ENCODE assay signal across 14 cellular contexts in the genomic region with DNA sequence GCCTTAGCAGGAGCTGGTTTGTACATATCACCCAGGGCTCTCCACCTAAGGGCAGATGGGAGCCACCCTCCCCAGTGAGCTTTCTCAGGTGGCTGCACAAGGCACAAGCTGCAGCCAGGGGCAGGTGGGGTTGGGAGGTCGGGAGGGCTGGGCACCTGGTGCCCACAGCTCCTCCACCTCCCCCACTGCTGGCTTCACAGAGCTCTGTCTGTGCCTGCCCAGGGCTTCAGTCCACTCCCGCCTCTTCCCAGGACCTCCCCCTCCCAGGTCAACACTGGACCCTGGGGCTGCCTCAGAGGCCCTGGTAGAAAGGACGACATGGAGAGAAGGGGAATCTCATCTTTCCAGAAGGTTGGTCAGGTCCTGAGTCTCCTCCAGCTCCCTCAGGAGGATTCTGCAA. TPM values are rescaled to one million over a fixed set of nuclear protein-coding genes. Genes with fewer than 3 reads are reported as not detected.
"Had no signal": no experiment of that assay in that cellular context is flagged by ENCODE, and none has a peak within 500 bp of the region (broad histone marks: within the 10 kb centered on the region; RNA-seq: fewer than 3 reads in every experiment).

No MANE protein-coding gene starts in this region.

RNA-seq across cellular contexts. Expression of a gene that starts 55.6 kb away (rescaled TPM):
- total RNA-seq: activated B cell treated with CpG ODN at 0.5 μM for 24 hours; activated CD4-positive, alpha-beta memory T cell treated with anti-CD3 and anti-CD28 coated beads for 36 hours; activated CD4-positive, alpha-beta memory T cell treated with anti-CD3 and anti-CD28 coated beads, Interleukin-2, amount 10 ng/mL, durations not matched to agents 7 days and 5 days; activated CD4-positive, alpha-beta T cell treated with anti-CD3 and anti-CD28 coated beads for 36 hours; activated CD4-positive, alpha-beta T cell treated with anti-CD3 and anti-CD28 coated beads, Interleukin-2, amount 10 ng/mL, durations not matched to agents 24 days and 14 days; activated CD4-positive, alpha-beta T cell treated with anti-CD3 and anti-CD28 coated beads, Interleukin-2, amount 10 ng/mL, durations not matched to agents 7 days and 5 days; activated CD8-positive, alpha-beta memory T cell treated with anti-CD3 and anti-CD28 coated beads for 36 hours; activated CD8-positive, alpha-beta T cell treated with anti-CD3 and anti-CD28 coated beads for 36 hours; activated CD8-positive, alpha-beta T cell treated with anti-CD3 and anti-CD28 coated beads, Interleukin-2, amount 10 ng/mL, durations not matched to agents 7 days and 5 days; T-cell; T-helper 1 cell treated with Interleukin-12 subunit alpha and Interleukin-12 subunit beta and Interleukin-4 antibody, amounts not matched to agents 30 ng/mL and 1 ng/mL, for 36 hours; T-helper 17 cell; T-helper 2 cell treated with Interferon-gamma antibody and Interleukin-4, amounts not matched to agents 100 ng/mL and 5 ng/mL, for 36 hours; WTC11 had no signal
